Comparison of ENCODE assay signal across 14 cellular contexts in the genomic region with DNA sequence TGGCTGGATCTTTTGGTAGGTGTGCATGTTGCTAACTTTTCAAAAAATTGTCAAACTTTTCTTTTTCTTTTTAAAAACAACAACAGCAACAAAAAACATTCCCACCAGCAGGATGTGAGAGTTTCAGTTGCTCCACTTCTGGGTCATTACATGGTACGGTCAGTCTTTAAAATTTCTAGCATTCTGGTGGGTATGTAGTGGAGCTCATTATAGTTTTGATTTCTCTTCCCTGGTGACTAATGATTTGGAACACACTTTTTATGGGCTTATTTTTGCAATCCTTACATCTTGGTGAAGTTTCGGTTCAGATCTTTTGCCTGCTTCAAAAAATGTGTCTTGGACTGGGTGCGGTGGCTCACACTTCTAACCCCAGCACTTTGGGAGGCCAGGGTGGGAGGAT. TPM values are rescaled to one million over a fixed set of nuclear protein-coding genes. Genes with fewer than 3 reads are reported as not detected.
A peak's percentile ranks its signal among the peaks of the same experiment; 100 is the strongest.
DNase-seq lines count a peak whose midpoint lies in the region; ATAC-seq and TF ChIP-seq lines count a peak whose summit lies in the region.
"Had no signal": no experiment of that assay in that cellular context is flagged by ENCODE, and none has a peak within 500 bp of the region (broad histone marks: within the 10 kb centered on the region; RNA-seq: fewer than 3 reads in every experiment).

No MANE protein-coding gene starts in this region.

- H3K4me3 Mint-ChIP-seq in HFFc6: no peak overlapping the region
- H3K4me3 Mint-ChIP-seq: CD8-positive, alpha-beta memory T cell had no signal

- no peak overlapping the region for H3K4me3 ChIP-seq in fibroblast of villous mesenchyme (ENCODE audit: low read depth, low read length)
- H3K4me3 ChIP-seq: A549, BLaER1 had no signal

- no peak; the same call in 1 of the 2 replicates for TF ChIP-seq CTCF in HFFc6 (IDR thresholded peaks at IDR 0.05)
- no peak for TF ChIP-seq CTCF in fibroblast of villous mesenchyme (IDR thresholded peaks at IDR 0.05; ENCODE audit: insufficient read depth, low read depth, low read length)

- peaks cover 33% of the 10 kb centered on the region for H3K36me3 Mint-ChIP-seq in HFFc6 (ENCODE audit: low read depth)

- peaks cover 10% of the 10 kb centered on the region for H3K9me3 Mint-ChIP-seq in HFFc6

- H3K27me3 Mint-ChIP-seq in HFFc6 (ENCODE audit: insufficient read depth): peaks cover 2% of the 10 kb centered on the region; the same call in 1 of the 2 replicates
- H3K27me3 Mint-ChIP-seq: CD8-positive, alpha-beta memory T cell had no signal

- H3K27ac Mint-ChIP-seq in HFFc6: peak overlapping the region; percentile 61
- H3K27ac Mint-ChIP-seq: CD8-positive, alpha-beta memory T cell had no signal

- ATAC-seq in GM18502 (IDR thresholded peaks at IDR 0.05; ENCODE audit: poor library complexity, unreplicated experiment): no peak
- no peak for ATAC-seq in HG03045 (IDR thresholded peaks at IDR 0.05; ENCODE audit: unreplicated experiment)
- ATAC-seq: HCT116 had no signal

- peaks cover 52% of the 10 kb centered on the region for H3K4me1 Mint-ChIP-seq in HFFc6 (ENCODE audit: low read depth)

- DNase-seq in EH (ENCODE audit: low read depth) (peak; percentile 68), HFFc6 (no peak), fibroblast of villous mesenchyme (ENCODE audit: low read depth) (peak; percentile 66)
- DNase-seq in activated naive CD4-positive, alpha-beta T cell treated with anti-CD3 and anti-CD28 coated beads, Interleukin-2, amount 50 U/mL, for 16 hours: no peak
- DNase-seq: AML-193; Caco-2; CD8-positive, alpha-beta memory T cell; DND-41; IMR-90 had no signal

RNA-seq across cellular contexts. Expression of a gene that starts 19.3 kb away (rescaled TPM):
- total RNA-seq in HFFc6 (2021; fragmentation: NEBNext Ultra II Directional; extraction: Animal tissue kit (Norgen Biotek cat#: 25700)): 100 to 1,000 TPM; 219 to 273 (median 247) TPM
- 55.1 and 82.5 TPM in 2 replicates for total RNA-seq in fibroblast of villous mesenchyme

Comparison
In these comparisons a context has a peak if more than half of its experiments do, and no peak if none do; other contexts are left out.
1. DNase-seq: peak in EH (single experiment) and fibroblast of villous mesenchyme (single experiment); none in HFFc6 (single experiment) and activated naive CD4-positive, alpha-beta T cell treated with anti-CD3 and anti-CD28 coated beads, Interleukin-2, amount 50 U/mL, for 16 hours (single experiment).